1 cellular context compared by ENCODE assay signal in the genomic region with DNA sequence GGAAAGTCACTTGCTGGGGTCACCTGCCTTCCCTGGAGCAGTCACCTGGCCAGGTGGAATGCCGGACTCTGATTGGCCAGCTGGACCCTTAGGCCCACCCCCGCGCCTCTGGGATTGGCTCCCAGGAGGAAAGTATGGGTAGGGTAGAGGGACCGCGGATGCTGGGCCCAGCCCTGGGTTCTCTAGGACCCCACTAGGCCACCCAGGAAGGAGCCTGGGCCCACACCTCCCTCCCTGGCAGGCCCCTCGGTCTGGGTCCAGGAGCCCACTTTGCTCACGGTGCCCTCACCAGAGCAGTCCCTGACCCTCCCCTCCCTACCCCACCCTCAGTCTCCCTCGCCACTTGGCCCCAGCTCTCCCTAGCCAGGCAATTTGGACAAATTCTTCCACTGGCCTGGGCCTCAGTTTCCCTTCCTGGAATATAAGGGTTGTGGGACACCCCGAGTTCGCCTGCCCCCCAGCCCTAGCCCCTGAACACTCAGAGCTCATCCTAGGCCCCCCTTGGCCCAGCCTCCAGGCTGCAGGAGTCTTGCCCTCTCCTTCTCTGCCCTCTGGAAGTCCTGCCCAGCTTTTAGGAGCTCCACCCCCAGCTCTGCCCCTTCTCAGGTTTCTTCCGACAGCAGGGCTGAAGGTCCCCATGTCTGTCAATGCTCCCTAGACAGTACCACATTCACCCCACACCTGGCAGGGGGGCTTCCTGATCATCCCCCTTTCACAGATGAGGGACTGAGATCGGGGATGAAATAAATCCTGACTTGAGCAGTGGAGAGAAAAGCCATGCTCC.
TF ChIP-seq lines count a peak whose summit lies in the region.

No MANE protein-coding gene starts in this region.

TF ChIP-seq in HEK293T, 16 proteins besides CTCF, POLR2A, EP300 and RAD21:
- TF ChIP-seq ELF4 (IDR thresholded peaks at IDR 0.05), result no peak
- TF ChIP-seq FOXK2 (IDR thresholded peaks at IDR 0.05), result no peak
- TF ChIP-seq NFRKB (IDR thresholded peaks at IDR 0.05), result no peak
- TF ChIP-seq FOXA1 (IDR thresholded peaks at IDR 0.05), result no peak
- TF ChIP-seq SP1 (IDR thresholded peaks at IDR 0.05), result no peak
- TF ChIP-seq LEF1 (IDR thresholded peaks at IDR 0.05; ENCODE audit: borderline replicate concordance), result no peak
- no peak for TF ChIP-seq SUZ12 (IDR thresholded peaks at IDR 0.05)
